ENCODE assay signal across 9 cellular contexts in the genomic region with DNA sequence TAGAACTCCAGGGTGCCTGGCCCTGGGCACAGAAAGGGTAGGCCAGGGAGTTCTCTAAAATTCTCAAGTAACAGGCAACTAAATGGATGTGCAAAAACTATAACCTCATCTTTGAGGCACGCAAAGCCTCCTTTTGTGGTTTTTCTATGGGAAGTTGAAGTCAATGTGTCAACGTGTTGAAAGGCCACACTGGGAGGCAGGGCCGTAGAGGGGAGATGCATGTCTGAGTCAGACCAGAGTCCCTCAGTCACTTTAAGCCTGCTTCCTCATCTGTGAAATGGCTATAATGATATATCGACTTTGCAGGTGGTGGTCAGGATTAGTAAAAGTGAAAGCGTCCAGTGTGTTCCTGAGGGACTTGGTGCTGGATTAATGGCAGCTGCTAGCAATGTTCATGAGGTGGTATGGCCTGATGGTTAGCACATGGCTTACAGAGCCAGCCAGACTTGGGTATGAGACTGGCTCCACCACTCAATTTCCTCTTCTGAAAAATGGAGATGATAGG. TPM values are rescaled to one million over a fixed set of nuclear protein-coding genes. Genes with fewer than 3 reads are reported as not detected.
A peak's percentile ranks its signal among the peaks of the same experiment; 100 is the strongest.
DNase-seq lines count a peak whose midpoint lies in the region; ATAC-seq and TF ChIP-seq lines count a peak whose summit lies in the region.
"Had no signal": no experiment of that assay in that cellular context is flagged by ENCODE, and none has a peak within 500 bp of the region (broad histone marks: within the 10 kb centered on the region; RNA-seq: fewer than 3 reads in every experiment).

No MANE protein-coding gene starts in this region.

- no peaks in the 10 kb centered on the region for H3K36me3 ChIP-seq in MG63
- H3K36me3 ChIP-seq in WERI-Rb-1: no peaks in the 10 kb centered on the region

- DNase-seq in EH (ENCODE audit: low read depth) (peak; percentile 88), MG63 (peak; percentile 84), WERI-Rb-1 (no peak), Right ventricle myocardium inferior (ENCODE audit: missing footprints) (no peak), NCI-H510A (lab: John Stamatoyannopoulos, UW) (no peak), medulla oblongata (ENCODE audit: extremely low spot score) (no peak)

- peaks cover 56% of the 10 kb centered on the region for H3K4me1 Mint-ChIP-seq in dendritic cell treated with granulocyte-macrophage colony-stimulating factor and Interleukin-4, amounts not matched to agents 40 ng/mL and 50 ng/mL, for 4 days (ENCODE audit: low read depth)
- H3K4me1 Mint-ChIP-seq: brain had no signal

- H3K36me3 Mint-ChIP-seq in dendritic cell treated with granulocyte-macrophage colony-stimulating factor and Interleukin-4, amounts not matched to agents 40 ng/mL and 50 ng/mL, for 4 days (ENCODE audit: low read depth): no peaks in the 10 kb centered on the region
- H3K36me3 Mint-ChIP-seq: brain had no signal

- H3K4me3 Mint-ChIP-seq in dendritic cell treated with granulocyte-macrophage colony-stimulating factor and Interleukin-4, amounts not matched to agents 40 ng/mL and 50 ng/mL, for 4 days: no peak overlapping the region
- H3K4me3 Mint-ChIP-seq: brain had no signal

- H3K27me3 ChIP-seq in MG63: no peaks in the 10 kb centered on the region
- H3K27me3 ChIP-seq in WERI-Rb-1 (ENCODE audit: insufficient read depth, low read depth, severe bottlenecking): no peaks in the 10 kb centered on the region

- no peak for TF ChIP-seq CTCF in WERI-Rb-1 (IDR thresholded peaks at IDR 0.05; ENCODE audit: low read depth, low read length)

- H3K9me3 ChIP-seq in MG63: no peaks in the 10 kb centered on the region
- no peaks in the 10 kb centered on the region for H3K9me3 ChIP-seq in WERI-Rb-1 (ENCODE audit: severe bottlenecking)

- H3K27ac Mint-ChIP-seq in dendritic cell treated with granulocyte-macrophage colony-stimulating factor and Interleukin-4, amounts not matched to agents 40 ng/mL and 50 ng/mL, for 4 days: peak overlapping the region; percentile 87
- H3K27ac Mint-ChIP-seq: brain had no signal

- H3K9me3 Mint-ChIP-seq in dendritic cell treated with granulocyte-macrophage colony-stimulating factor and Interleukin-4, amounts not matched to agents 40 ng/mL and 50 ng/mL, for 4 days: no peaks in the 10 kb centered on the region

- intact Hi-C loops in dendritic cell treated with granulocyte-macrophage colony-stimulating factor and Interleukin-4, amounts not matched to agents 40 ng/mL and 50 ng/mL, for 4 days (cut with micrococcal nuclease): no loop called here
- intact Hi-C loops in Right ventricle myocardium inferior (cut with DNase I): no loop called here

- H3K27ac ChIP-seq in WERI-Rb-1: no peak overlapping the region

- H3K27me3 Mint-ChIP-seq in dendritic cell treated with granulocyte-macrophage colony-stimulating factor and Interleukin-4, amounts not matched to agents 40 ng/mL and 50 ng/mL, for 4 days: peaks cover 28% of the 10 kb centered on the region

- ATAC-seq in GM21390 (IDR thresholded peaks at IDR 0.05; ENCODE audit: unreplicated experiment) (peak; percentile 41), Right ventricle myocardium inferior (no peak)

- H3K4me3 ChIP-seq in MG63 (no peak overlapping the region), WERI-Rb-1 (ENCODE audit: low read depth, low read length) (no peak overlapping the region)

RNA-seq across cellular contexts. Expression of gene TGM5, which starts 17.0 kb away (rescaled TPM):
- total RNA-seq in MG63 (2014; rRNA removed; shearing (Covaris generic); ENCODE audit: low replicate concordance): 0.07 TPM in 1 of 2 replicates, not detected in the other
- not detected for total RNA-seq in Right ventricle myocardium inferior

RNA-seq across cellular contexts. Expression of gene EPB42, which starts 28.9 kb away (rescaled TPM):
- not detected in 2 replicates for total RNA-seq in MG63 (2014; rRNA removed; shearing (Covaris generic); ENCODE audit: low replicate concordance)
- total RNA-seq in Right ventricle myocardium inferior: 0.57 TPM

RNA-seq across cellular contexts. Expression of gene TGM7, which starts 52.3 kb away (rescaled TPM):
- not detected in 2 replicates for total RNA-seq in MG63 (2014; rRNA removed; shearing (Covaris generic); ENCODE audit: low replicate concordance)
- not detected for total RNA-seq in Right ventricle myocardium inferior

Comparison
In these comparisons a context has a peak if more than half of its experiments do, and no peak if none do; other contexts are left out.
1. DNase-seq: peak in EH (single experiment) and MG63 (single experiment); none in WERI-Rb-1 (single experiment), Right ventricle myocardium inferior (single experiment), NCI-H510A (single experiment) and medulla oblongata (single experiment).